In the genomic region with DNA sequence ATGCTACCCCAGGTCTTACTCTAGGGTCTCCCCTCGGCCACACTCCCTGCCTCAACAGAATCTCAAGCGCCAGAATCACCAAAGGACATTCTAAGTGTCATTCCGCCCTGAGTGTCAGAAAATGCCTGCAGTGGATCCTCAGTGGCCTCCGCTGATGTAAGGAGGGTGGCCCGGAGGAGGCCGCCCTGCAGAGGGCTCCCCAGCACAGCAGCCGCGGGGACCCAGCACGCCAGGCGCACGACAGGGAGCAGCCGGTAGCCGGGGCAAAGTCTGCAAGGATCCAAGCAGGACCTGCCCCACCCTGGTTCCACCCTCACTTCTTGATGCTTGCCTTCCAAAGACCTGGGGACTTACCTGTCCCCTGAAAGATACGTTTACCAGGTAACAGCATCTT, we compare ENCODE assay signal across 15 cellular contexts. TPM values are rescaled to one million over a fixed set of nuclear protein-coding genes. Genes with fewer than 3 reads are reported as not detected.
A peak's percentile ranks its signal among the peaks of the same experiment; 100 is the strongest.
DNase-seq lines count a peak whose midpoint lies in the region; ATAC-seq and TF ChIP-seq lines count a peak whose summit lies in the region.
"Had no signal": no experiment of that assay in that cellular context is flagged by ENCODE, and none has a peak within 500 bp of the region (broad histone marks: within the 10 kb centered on the region; RNA-seq: fewer than 3 reads in every experiment).

No MANE protein-coding gene starts in this region.

- intact Hi-C loops in Panc1 (cut with micrococcal nuclease; ENCODE audit: unreplicated experiment) = no loop called here
- intact Hi-C loops in left colon (cut with DNase I, micrococcal nuclease) = no loop called here
- intact Hi-C loops in psoas muscle (cut with DNase I) = no loop called here

- no peaks in the 10 kb centered on the region for H3K36me3 ChIP-seq in H7 (replicated peaks; ENCODE audit: control insufficient read depth, insufficient read depth, low read length)
- no peaks in the 10 kb centered on the region for H3K36me3 ChIP-seq in Panc1 (ENCODE audit: control insufficient read depth, insufficient read depth, low read length)
- no peaks in the 10 kb centered on the region for H3K36me3 ChIP-seq in psoas muscle (ENCODE audit: insufficient read depth in 1 of 2, low read depth in 1 of 2)

- H3K27me3 Mint-ChIP-seq in endothelial cell (ENCODE audit: unreplicated experiment) = peaks cover 16% of the 10 kb centered on the region
- H3K27me3 Mint-ChIP-seq: activated CD4-positive, alpha-beta memory T cell treated with anti-CD3 and anti-CD28 coated beads for 36 hours had no signal

- H3K4me1 Mint-ChIP-seq in endothelial cell (ENCODE audit: unreplicated experiment) = no peaks in the 10 kb centered on the region
- H3K4me1 Mint-ChIP-seq: central memory CD8-positive, alpha-beta T cell had no signal

- in situ Hi-C loops in Panc1 (cut with HindIII; ENCODE audit: low pct_unique_long_range_greater_than_20kb, low sequenced_read_pairs) = no loop called here

- H3K27ac ChIP-seq in Panc1 (ENCODE audit: low read length) (no peak overlapping the region), psoas muscle (no peak overlapping the region)

- ATAC-seq in Panc1 (peak; percentile 41; the same call in 1 of the 2 replicates), left colon (peak; percentile 92), psoas muscle (peak in 3 of 4 donors; percentile 37 to 49 (median 47)), GM21825 (IDR thresholded peaks at IDR 0.05; ENCODE audit: unreplicated experiment) (no peak), GM18502 (IDR thresholded peaks at IDR 0.05; ENCODE audit: poor library complexity, unreplicated experiment) (no peak)
- ATAC-seq: activated T-cell treated with anti-CD3 and anti-CD28 coated beads, Interleukin-2, amount 50 U/mL, for 72 hours had no signal

- DNase-seq in H7 (peak; percentile 80), Panc1 (ENCODE audit: low read depth, low spot score) (no peak), left colon (peak; percentile 88 to 94), psoas muscle (no peak), endothelial cell (ENCODE audit: low spot score) (no peak), KG1 (lab: John Stamatoyannopoulos, UW) (no peak)
- DNase-seq: activated CD4-positive, alpha-beta memory T cell treated with anti-CD3 and anti-CD28 coated beads for 36 hours; activated T-cell treated with anti-CD3 and anti-CD28 coated beads, Interleukin-2, amount 50 U/mL, for 72 hours; Karpas-422; NCI-H1694; NCI-H446; stimulated activated CD4-positive, alpha-beta T cell treated with anti-CD3 and anti-CD28 coated beads, Interleukin-2, amount 100 ng/mL, for 48 hours had no signal

- no peaks in the 10 kb centered on the region for H3K9me3 Mint-ChIP-seq in endothelial cell (ENCODE audit: unreplicated experiment)
- H3K9me3 Mint-ChIP-seq: activated CD4-positive, alpha-beta memory T cell treated with anti-CD3 and anti-CD28 coated beads for 36 hours; activated T-cell treated with anti-CD3 and anti-CD28 coated beads, Interleukin-2, amount 50 U/mL, for 72 hours; central memory CD8-positive, alpha-beta T cell had no signal

- H3K9me3 ChIP-seq in Panc1 (ENCODE audit: control insufficient read depth, insufficient read depth, low read depth, low read length) (no peaks in the 10 kb centered on the region), psoas muscle (no peaks in the 10 kb centered on the region)

- no peak overlapping the region for H3K4me3 Mint-ChIP-seq in endothelial cell (ENCODE audit: unreplicated experiment)
- H3K4me3 Mint-ChIP-seq: activated CD4-positive, alpha-beta memory T cell treated with anti-CD3 and anti-CD28 coated beads for 36 hours; activated T-cell treated with anti-CD3 and anti-CD28 coated beads, Interleukin-2, amount 50 U/mL, for 72 hours; central memory CD8-positive, alpha-beta T cell had no signal

- BruUV-seq in Panc1 (replicated peaks; lab: Mats Ljungman, UMichigan) = no TSS peak

- POLR2A ChIA-PET in Panc1 (lab: Charles Lee) = no interaction called here

- H3K4me1 ChIP-seq in Panc1 (ENCODE audit: control insufficient read depth, insufficient read depth, low read length) (no peaks in the 10 kb centered on the region), psoas muscle (no peaks in the 10 kb centered on the region)

- no peak overlapping the region for H3K27ac Mint-ChIP-seq in endothelial cell (ENCODE audit: unreplicated experiment)
- H3K27ac Mint-ChIP-seq: activated CD4-positive, alpha-beta memory T cell treated with anti-CD3 and anti-CD28 coated beads for 36 hours; activated T-cell treated with anti-CD3 and anti-CD28 coated beads, Interleukin-2, amount 50 U/mL, for 72 hours had no signal

- TF ChIP-seq CTCF in Panc1 (IDR thresholded peaks at IDR 0.05) = no peak; the same call in 1 of the 2 replicates
- TF ChIP-seq CTCF in psoas muscle (IDR thresholded peaks at IDR 0.05) = no peak
- no peak for TF ChIP-seq CTCF in endothelial cell (IDR thresholded peaks at IDR 0.05; ENCODE audit: unreplicated experiment)

- H3K4me3 ChIP-seq in H7 (ENCODE audit: insufficient read depth, low read depth, low read length) (no peak overlapping the region), Panc1 (ENCODE audit: low read depth in 2 of 2, low read length in 2 of 2) (no peak overlapping the region), psoas muscle (no peak overlapping the region)

- WGBS in psoas muscle, 3 donors = 82 to 91% (median 84%) methylated on average over 14 of the region's 14 CpGs

- H3K36me3 Mint-ChIP-seq in endothelial cell (ENCODE audit: low read depth, unreplicated experiment) = no peaks in the 10 kb centered on the region
- H3K36me3 Mint-ChIP-seq: activated CD4-positive, alpha-beta memory T cell treated with anti-CD3 and anti-CD28 coated beads for 36 hours had no signal

- CTCF ChIA-PET in Panc1 (lab: Charles Lee) = no interaction called here

- no peaks in the 10 kb centered on the region for H3K27me3 ChIP-seq in H7 (ENCODE audit: control insufficient read depth, insufficient read depth, low read length)
- no peaks in the 10 kb centered on the region; the same call in 1 of the 2 replicates for H3K27me3 ChIP-seq in Panc1 (ENCODE audit: control insufficient read depth, insufficient read depth, low read length)
- peaks cover 0 to 3% (median 0%) of the 10 kb centered on the region in 3 donors for H3K27me3 ChIP-seq in psoas muscle (ENCODE audit: insufficient read depth in 3 of 3, low read length in 2 of 3)

RNA-seq across cellular contexts. Expression of a gene that starts 54.2 kb away (rescaled TPM):
- total RNA-seq in H7 (2014; rRNA removed; shearing (Covaris generic)) = 38.7 and 58.2 TPM in 2 replicates
- total RNA-seq in Panc1 (2021; ENCODE audit: unreplicated experiment) (2.1 TPM), left colon (100 to 1,000 TPM; 145 to 183 TPM), psoas muscle (10 to 100 TPM in 2 of 4 donors, 1 to 10 TPM in 2; 4.1 to 15.4 (median 11.8) TPM), endothelial cell (ENCODE audit: unreplicated experiment) (9.4 TPM)
- polyA plus RNA-seq in Panc1 (2012; ENCODE audit: insufficient read length) = 2.1 TPM
- 10 to 100 TPM in 2 of 3 donors, 1 to 10 TPM in 1; 7.7 to 33.0 (median 19.5) TPM for polyA plus RNA-seq in psoas muscle

Comparison
In these comparisons a context has a peak if more than half of its experiments do, and no peak if none do; other contexts are left out.
1. DNase-seq: peak in H7 (single experiment) and left colon (2 of 2); none in Panc1 (single experiment), psoas muscle (0 of 2), endothelial cell (single experiment) and KG1 (single experiment).
2. ATAC-seq: peak in Panc1 (single experiment), left colon (single experiment) and psoas muscle (3 of 4); none in GM21825 (single experiment) and GM18502 (single experiment).